6 cellular contexts compared by ENCODE assay signal in the genomic region with DNA sequence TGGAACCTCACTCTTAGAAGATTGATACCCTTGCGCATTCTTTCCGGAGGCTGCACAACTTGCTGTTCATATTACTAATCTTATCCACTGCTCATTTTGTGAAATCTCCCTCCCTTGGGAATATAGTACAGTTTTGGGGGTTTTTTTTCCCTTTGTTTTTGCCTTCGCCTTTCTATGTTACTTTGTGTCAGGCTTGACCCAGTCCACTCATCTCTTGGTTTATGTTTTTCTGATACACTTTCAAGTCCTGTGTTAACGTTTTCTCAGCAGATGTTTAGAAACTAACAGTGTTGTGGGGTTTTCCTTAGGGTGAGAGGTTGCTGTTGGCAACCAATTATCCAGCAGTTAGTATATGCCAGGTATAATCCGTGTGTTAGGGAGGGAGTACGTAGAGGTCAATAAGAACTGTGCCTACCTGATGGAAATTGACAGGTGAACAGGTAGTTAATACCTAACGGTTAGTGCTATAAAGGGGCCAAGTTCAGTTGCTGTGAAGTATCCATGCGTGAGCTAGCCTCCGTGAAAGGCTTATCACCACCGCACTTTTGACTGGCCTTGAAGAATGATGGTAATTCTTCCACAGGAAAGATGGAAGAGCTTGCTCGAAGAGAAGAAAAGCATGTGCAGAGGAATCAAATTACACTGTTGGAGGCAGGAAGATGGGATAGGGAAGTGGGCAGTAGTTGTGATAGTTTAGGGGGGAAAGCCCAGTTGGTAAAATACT. TPM values are rescaled to one million over a fixed set of nuclear protein-coding genes. Genes with fewer than 3 reads are reported as not detected.
DNase-seq lines count a peak whose midpoint lies in the region; ATAC-seq and TF ChIP-seq lines count a peak whose summit lies in the region.

No MANE protein-coding gene starts in this region.

- H3K36me3 ChIP-seq in lung (ENCODE audit: control insufficient read depth in 2 of 2, insufficient read depth in 2 of 2, low read length in 2 of 2), result peaks cover 2 to 4% of the 10 kb centered on the region in 2 donors

- peak overlapping the region; percentile 95 for H3K4me3 Mint-ChIP-seq in activated T-helper 1 cell treated with anti-CD3 and anti-CD28 coated beads, Interleukin-12 subunit alpha, Interleukin-12 subunit beta, Interleukin-2, Interleukin-4 antibody, amounts not matched to agents 30 ng/mL and 10 ng/mL and 1 ng/mL, durations not matched to agents 14 hours and 24 hours and 36 hours

- no peaks in the 10 kb centered on the region for H3K9me3 Mint-ChIP-seq in activated T-helper 1 cell treated with anti-CD3 and anti-CD28 coated beads, Interleukin-12 subunit alpha, Interleukin-12 subunit beta, Interleukin-2, Interleukin-4 antibody, amounts not matched to agents 30 ng/mL and 10 ng/mL and 1 ng/mL, durations not matched to agents 14 hours and 24 hours and 36 hours

- H3K27ac ChIP-seq in lung (ENCODE audit: low read depth in 1 of 2, low read length in 1 of 2), result peak overlapping the region; percentile 94 to 100

- intact Hi-C loops in activated T-helper 1 cell treated with anti-CD3 and anti-CD28 coated beads, Interleukin-12 subunit alpha, Interleukin-12 subunit beta, Interleukin-2, Interleukin-4 antibody, amounts not matched to agents 30 ng/mL and 10 ng/mL and 1 ng/mL, durations not matched to agents 14 hours and 24 hours and 36 hours (cut with micrococcal nuclease), result loop anchor here (2.0 to 10.0 kb wide), 7 partner anchors 109 to 1959 kb away; a partner anchor contains a TSS

- peaks cover 30% of the 10 kb centered on the region for H3K36me3 Mint-ChIP-seq in activated T-helper 1 cell treated with anti-CD3 and anti-CD28 coated beads, Interleukin-12 subunit alpha, Interleukin-12 subunit beta, Interleukin-2, Interleukin-4 antibody, amounts not matched to agents 30 ng/mL and 10 ng/mL and 1 ng/mL, durations not matched to agents 14 hours and 24 hours and 36 hours (ENCODE audit: low read depth)

- peaks cover 5% of the 10 kb centered on the region for H3K27me3 Mint-ChIP-seq in activated T-helper 1 cell treated with anti-CD3 and anti-CD28 coated beads, Interleukin-12 subunit alpha, Interleukin-12 subunit beta, Interleukin-2, Interleukin-4 antibody, amounts not matched to agents 30 ng/mL and 10 ng/mL and 1 ng/mL, durations not matched to agents 14 hours and 24 hours and 36 hours (ENCODE audit: insufficient read depth)

- H3K27me3 ChIP-seq in lung (ENCODE audit: control insufficient read depth, insufficient read depth), result no peaks in the 10 kb centered on the region

- TF ChIP-seq CTCF in lung (IDR thresholded peaks at IDR 0.05; ENCODE audit: control extremely low read depth, extremely low read depth), result no peak

- H3K4me1 ChIP-seq in lung (ENCODE audit: control insufficient read depth in 2 of 2, insufficient read depth in 2 of 2, low read length in 2 of 2), result peaks cover 0 to 23% of the 10 kb centered on the region in 2 donors

- WGBS in lung, 2 donors, result 7 to 9% methylated on average over 11 of the region's 11 CpGs

- ATAC-seq in lung (ENCODE audit: insufficient read depth, low FRiP score), result no peak
- no peak for ATAC-seq in GM21737 (IDR thresholded peaks at IDR 0.05; ENCODE audit: unreplicated experiment)

- peaks cover 68% of the 10 kb centered on the region for H3K4me1 Mint-ChIP-seq in activated T-helper 1 cell treated with anti-CD3 and anti-CD28 coated beads, Interleukin-12 subunit alpha, Interleukin-12 subunit beta, Interleukin-2, Interleukin-4 antibody, amounts not matched to agents 30 ng/mL and 10 ng/mL and 1 ng/mL, durations not matched to agents 14 hours and 24 hours and 36 hours (ENCODE audit: low read depth)

- peaks cover 0 to 2% of the 10 kb centered on the region in 2 donors for H3K9me3 ChIP-seq in lung (ENCODE audit: control insufficient read depth in 2 of 2, insufficient read depth in 1 of 2, low read length in 1 of 2)

- H3K4me3 ChIP-seq in lung, result peak overlapping the region; percentile 98

- H3K27ac Mint-ChIP-seq in activated T-helper 1 cell treated with anti-CD3 and anti-CD28 coated beads, Interleukin-12 subunit alpha, Interleukin-12 subunit beta, Interleukin-2, Interleukin-4 antibody, amounts not matched to agents 30 ng/mL and 10 ng/mL and 1 ng/mL, durations not matched to agents 14 hours and 24 hours and 36 hours, result peak overlapping the region; percentile 97

- DNase-seq in NCI-H1105 treated with DMSO at 0.1 percent for 48 hours (lab: John Stamatoyannopoulos, UW) (peak; percentile 67), NCI-H1105 (lab: John Stamatoyannopoulos, UW) (no peak), lung (ENCODE audit: low spot score) (no peak), foreskin melanocyte (no peak)
- peak; percentile 4 for DNase-seq in activated T-helper 1 cell treated with anti-CD3 and anti-CD28 coated beads, Interleukin-12 subunit alpha, Interleukin-12 subunit beta, Interleukin-2, Interleukin-4 antibody, amounts not matched to agents 30 ng/mL and 10 ng/mL and 1 ng/mL, durations not matched to agents 14 hours and 24 hours and 36 hours (ENCODE audit: low spot score)

RNA-seq across cellular contexts. Expression of a gene that starts 1.4 kb away (rescaled TPM):
- total RNA-seq in activated T-helper 1 cell treated with anti-CD3 and anti-CD28 coated beads, Interleukin-12 subunit alpha, Interleukin-12 subunit beta, Interleukin-2, Interleukin-4 antibody, amounts not matched to agents 30 ng/mL and 10 ng/mL and 1 ng/mL, durations not matched to agents 14 hours and 24 hours and 36 hours, result 29.6 and 30.1 TPM in 2 replicates
- total RNA-seq in lung, result 10 to 100 TPM; 17.8 to 38.0 TPM
- 10 to 100 TPM in 1 of 2 donors, 1 to 10 TPM in 1; 5.9 to 15.5 TPM for polyA plus RNA-seq in lung

RNA-seq across cellular contexts. Expression of a gene that starts 2.0 kb away (rescaled TPM):
- 26.8 and 30.4 TPM in 2 replicates for total RNA-seq in activated T-helper 1 cell treated with anti-CD3 and anti-CD28 coated beads, Interleukin-12 subunit alpha, Interleukin-12 subunit beta, Interleukin-2, Interleukin-4 antibody, amounts not matched to agents 30 ng/mL and 10 ng/mL and 1 ng/mL, durations not matched to agents 14 hours and 24 hours and 36 hours
- 10 to 100 TPM; 22.2 to 27.0 TPM for total RNA-seq in lung
- 10 to 100 TPM; 22.4 to 26.2 TPM for polyA plus RNA-seq in lung

RNA-seq across cellular contexts. Expression of a gene that starts 21.1 kb away (rescaled TPM):
- not detected in 2 replicates for total RNA-seq in activated T-helper 1 cell treated with anti-CD3 and anti-CD28 coated beads, Interleukin-12 subunit alpha, Interleukin-12 subunit beta, Interleukin-2, Interleukin-4 antibody, amounts not matched to agents 30 ng/mL and 10 ng/mL and 1 ng/mL, durations not matched to agents 14 hours and 24 hours and 36 hours
- under 1 TPM; 0.34 to 0.51 TPM for total RNA-seq in lung
- under 1 TPM; 0.10 to 0.40 TPM for polyA plus RNA-seq in lung

RNA-seq across cellular contexts. Expression of a gene that starts 31.9 kb away (rescaled TPM):
- total RNA-seq in activated T-helper 1 cell treated with anti-CD3 and anti-CD28 coated beads, Interleukin-12 subunit alpha, Interleukin-12 subunit beta, Interleukin-2, Interleukin-4 antibody, amounts not matched to agents 30 ng/mL and 10 ng/mL and 1 ng/mL, durations not matched to agents 14 hours and 24 hours and 36 hours, result not detected in 2 replicates
- under 1 TPM in 1 of 2 donors, not detected in 1; 0.57 TPM for total RNA-seq in lung
- under 1 TPM in 1 of 2 donors, not detected in 1; 0.07 TPM for polyA plus RNA-seq in lung

RNA-seq across cellular contexts. Expression of a gene that starts 35.1 kb away (rescaled TPM):
- total RNA-seq in activated T-helper 1 cell treated with anti-CD3 and anti-CD28 coated beads, Interleukin-12 subunit alpha, Interleukin-12 subunit beta, Interleukin-2, Interleukin-4 antibody, amounts not matched to agents 30 ng/mL and 10 ng/mL and 1 ng/mL, durations not matched to agents 14 hours and 24 hours and 36 hours, result 0.93 and 0.99 TPM in 2 replicates
- total RNA-seq in lung, result 1 to 10 TPM; 1.6 to 2.5 TPM
- polyA plus RNA-seq in lung, result 1 to 10 TPM; 1.8 to 4.0 TPM

Comparison
In these comparisons a context has a peak if more than half of its experiments do, and no peak if none do; other contexts are left out.
1. DNase-seq: peak in NCI-H1105 treated with DMSO at 0.1 percent for 48 hours (single experiment) and activated T-helper 1 cell treated with anti-CD3 and anti-CD28 coated beads, Interleukin-12 subunit alpha, Interleukin-12 subunit beta, Interleukin-2, Interleukin-4 antibody, amounts not matched to agents 30 ng/mL and 10 ng/mL and 1 ng/mL, durations not matched to agents 14 hours and 24 hours and 36 hours (single experiment); none in NCI-H1105 (single experiment), lung (single experiment) and foreskin melanocyte (single experiment).